ENCODE assay signal across 11 cellular contexts in the genomic region with DNA sequence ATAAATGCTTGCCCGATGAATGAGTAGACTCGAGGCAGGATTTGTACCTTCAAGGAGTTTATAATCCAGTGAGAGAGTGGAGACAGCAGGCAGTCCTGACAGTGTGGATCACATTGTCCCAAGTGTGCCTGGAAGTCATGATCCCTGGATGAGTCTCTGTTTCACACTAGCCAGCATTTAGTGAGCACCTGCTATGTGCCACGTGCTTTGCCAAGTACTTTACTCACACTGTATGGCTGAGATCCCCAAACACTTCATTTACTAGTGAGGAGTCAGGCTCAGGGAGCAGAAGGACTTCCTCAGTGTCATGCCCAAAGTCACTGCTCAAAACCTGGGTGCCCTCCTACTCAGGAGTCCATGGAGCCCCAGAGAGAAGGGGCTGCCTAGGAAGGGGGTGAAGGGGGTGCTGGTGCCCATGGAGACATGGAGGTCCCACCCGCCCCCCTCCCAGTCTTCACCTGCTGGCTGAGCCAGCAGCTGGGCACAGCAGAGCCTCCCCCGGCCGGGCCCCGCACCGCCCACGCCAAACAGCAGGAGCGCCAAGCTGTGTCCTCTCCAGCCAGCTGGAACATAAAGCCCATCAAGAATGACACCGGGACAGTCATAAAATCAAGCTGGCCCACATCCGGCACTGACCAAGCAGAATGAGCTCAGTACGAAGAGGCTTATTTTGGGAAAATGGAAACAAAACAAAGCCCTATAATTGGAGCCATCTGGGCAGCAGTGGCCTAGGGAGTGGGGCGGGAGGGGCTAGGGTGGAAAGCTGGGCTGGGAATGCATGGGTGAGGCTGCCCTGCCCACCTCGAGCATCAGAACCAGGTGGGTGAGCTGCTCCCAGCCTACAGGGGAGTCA. TPM values are rescaled to one million over a fixed set of nuclear protein-coding genes. Genes with fewer than 3 reads are reported as not detected.
DNase-seq lines count a peak whose midpoint lies in the region; ATAC-seq and TF ChIP-seq lines count a peak whose summit lies in the region.
"Had no signal": no experiment of that assay in that cellular context is flagged by ENCODE, and none has a peak within 500 bp of the region (broad histone marks: within the 10 kb centered on the region; RNA-seq: fewer than 3 reads in every experiment).

No MANE protein-coding gene starts in this region.

- H2BK120ac ChIP-seq in mesendoderm (ENCODE audit: low read depth, low read length), result no peak overlapping the region

- H3K79me1 ChIP-seq in mesendoderm (ENCODE audit: low read length), result peaks cover 6% of the 10 kb centered on the region

- DNase-seq in EL (peak; percentile 22), NCI-H524 treated with DMSO at 0.1 percent for 48 hours (lab: John Stamatoyannopoulos, UW) (peak; percentile 76), fibroblast of villous mesenchyme (ENCODE audit: low read depth) (peak; percentile 87), smooth muscle cell (lab: John Stamatoyannopoulos, UW; ENCODE audit: unreplicated experiment) (no peak), occipital lobe (lab: John Stamatoyannopoulos, UW) (no peak), mesendoderm (no peak)
- DNase-seq: hypothalamus, RPMI8226 had no signal

- H3K4me2 ChIP-seq in smooth muscle cell (no peak overlapping the region), mesendoderm (ENCODE audit: low read length) (no peak overlapping the region)

- no peak overlapping the region for H3K4me3 ChIP-seq in fibroblast of villous mesenchyme (ENCODE audit: low read depth, low read length)
- H3K4me3 ChIP-seq in smooth muscle cell, result no peak overlapping the region
- H3K4me3 ChIP-seq in mesendoderm (ENCODE audit: low read length), result no peak overlapping the region
- H3K4me3 ChIP-seq: dorsolateral prefrontal cortex had no signal

- WGBS in smooth muscle cell (ENCODE audit: low lambda C conversion rate), result 63% methylated on average over 14 of the region's 15 CpGs
- WGBS in mesendoderm (ENCODE audit: extremely low coverage, insufficient coverage, low lambda C conversion rate), result no CpG with 5 or more reads among the region's 15 CpGs

- H3K27me3 ChIP-seq in smooth muscle cell (ENCODE audit: low read depth) (no peaks in the 10 kb centered on the region), mesendoderm (ENCODE audit: insufficient read depth, low read length, poor library complexity) (no peaks in the 10 kb centered on the region)

- H3K79me2 ChIP-seq in smooth muscle cell (ENCODE audit: low read depth), result peaks cover 26% of the 10 kb centered on the region
- H3K79me2 ChIP-seq in mesendoderm (ENCODE audit: control insufficient read depth, insufficient read depth, low read length), result no peaks in the 10 kb centered on the region

- peak overlapping the region; percentile 85 for H3K27ac ChIP-seq in smooth muscle cell (ENCODE audit: low read depth)
- H3K27ac ChIP-seq in mesendoderm (ENCODE audit: low read depth, low read length), result no peak overlapping the region

- no peaks in the 10 kb centered on the region for H3K9me3 ChIP-seq in smooth muscle cell (replicated peaks; ENCODE audit: low read depth)

- no peak overlapping the region for H2BK15ac ChIP-seq in mesendoderm (replicated peaks; ENCODE audit: low read depth)

- H3K36me3 ChIP-seq in smooth muscle cell (ENCODE audit: low read depth) (no peaks in the 10 kb centered on the region), mesendoderm (ENCODE audit: control insufficient read depth, insufficient read depth, low read length) (no peaks in the 10 kb centered on the region)

- H2AK5ac ChIP-seq in mesendoderm (ENCODE audit: low read length), result no peak overlapping the region

- H3K4ac ChIP-seq in mesendoderm (ENCODE audit: low read depth, low read length), result no peak overlapping the region

- H4K5ac ChIP-seq in mesendoderm (ENCODE audit: low read length), result no peak overlapping the region

- ATAC-seq in HG03139 (IDR thresholded peaks at IDR 0.05; ENCODE audit: unreplicated experiment) (no peak), HG02798 (IDR thresholded peaks at IDR 0.05; ENCODE audit: poor library complexity, unreplicated experiment) (no peak)

- H2BK5ac ChIP-seq in mesendoderm (ENCODE audit: low read length), result no peak overlapping the region

- H3F3A ChIP-seq in smooth muscle cell (ENCODE audit: low read depth), result no peaks in the 10 kb centered on the region

- H3K18ac ChIP-seq in mesendoderm (ENCODE audit: low read length), result no peak overlapping the region

- no peak for TF ChIP-seq CTCF in fibroblast of villous mesenchyme (IDR thresholded peaks at IDR 0.05; ENCODE audit: insufficient read depth, low read depth, low read length)
- no peak for TF ChIP-seq CTCF in smooth muscle cell (IDR thresholded peaks at IDR 0.05; ENCODE audit: borderline replicate concordance, insufficient read depth, poor library complexity, severe bottlenecking)

- no peak overlapping the region for H3K56ac ChIP-seq in mesendoderm (ENCODE audit: low read length)

- no peak overlapping the region for H2AFZ ChIP-seq in smooth muscle cell (ENCODE audit: low read depth)

- peak overlapping the region; percentile 49 for H3K9ac ChIP-seq in smooth muscle cell (ENCODE audit: low read depth)
- H3K9ac ChIP-seq in mesendoderm (ENCODE audit: low read length), result no peak overlapping the region

- no peaks in the 10 kb centered on the region for H4K20me1 ChIP-seq in smooth muscle cell (ENCODE audit: low read depth)

- H3K23ac ChIP-seq in mesendoderm (ENCODE audit: low read length), result no peak overlapping the region

- H4K8ac ChIP-seq in mesendoderm (ENCODE audit: low read depth, low read length), result no peak overlapping the region

- H3K4me1 ChIP-seq in smooth muscle cell (ENCODE audit: low read depth) (no peaks in the 10 kb centered on the region), mesendoderm (ENCODE audit: control insufficient read depth, low read depth, low read length) (no peaks in the 10 kb centered on the region)

RNA-seq across cellular contexts. Expression of gene LAMC3, which starts 10.6 kb away (rescaled TPM):
- 0.43 and 1.3 TPM in 2 replicates for total RNA-seq in fibroblast of villous mesenchyme
- total RNA-seq in smooth muscle cell, result 21.3 and 26.9 TPM in 2 replicates
- 49.0 and 72.0 TPM in 2 replicates for polyA plus RNA-seq in smooth muscle cell
- 3.0 TPM for total RNA-seq in occipital lobe
- polyA plus RNA-seq in mesendoderm (2013, experiment 1 of 2), result 14.4 TPM
- polyA plus RNA-seq in mesendoderm (2013, experiment 2 of 2), result 15.1 TPM

Comparison
In these comparisons a context has a peak if more than half of its experiments do, and no peak if none do; other contexts are left out.
1. DNase-seq: peak in EL (single experiment), NCI-H524 treated with DMSO at 0.1 percent for 48 hours (single experiment) and fibroblast of villous mesenchyme (single experiment); none in smooth muscle cell (single experiment), occipital lobe (single experiment) and mesendoderm (single experiment).